In genomic region chr7:25895792-25896171, GRCh38 we compare ENCODE assay signal across 1 cellular context.
TF ChIP-seq lines count a peak whose summit lies in the region.

No MANE protein-coding gene starts in this region.

TF ChIP-seq in SK-N-SH, 30 proteins besides CTCF, POLR2A, EP300 and RAD21 (continued from another document):
- TF ChIP-seq REST (IDR thresholded peaks at IDR 0.05; ENCODE audit: low read depth, low read length) (no peak), GATA2 (CRISPR knock-in tag; IDR thresholded peaks at IDR 0.05) (no peak), USF2 (IDR thresholded peaks at IDR 0.05; ENCODE audit: borderline replicate concordance, low read depth, low read length) (no peak), TEAD4 (IDR thresholded peaks at IDR 0.05; ENCODE audit: borderline replicate concordance, insufficient read depth) (no peak), TCF12 (IDR thresholded peaks at IDR 0.05) (no peak), IRF3 (IDR thresholded peaks at IDR 0.05; ENCODE audit: low read depth, low read length) (no peak), FOSL2 (IDR thresholded peaks at IDR 0.05; ENCODE audit: borderline replicate concordance, low read depth) (no peak), NFIC (IDR thresholded peaks at IDR 0.05; ENCODE audit: borderline replicate concordance) (no peak), CHD2 (IDR thresholded peaks at IDR 0.05; ENCODE audit: low read length, partially characterized antibody) (no peak), RCOR1 (IDR thresholded peaks at IDR 0.05; ENCODE audit: low read length) (no peak), YY1 (IDR thresholded peaks at IDR 0.05; ENCODE audit: low read depth) (no peak), GABPA (IDR thresholded peaks at IDR 0.05; ENCODE audit: low read depth) (no peak), POLR2AphosphoS5 (IDR thresholded peaks at IDR 0.05; ENCODE audit: low read depth, low read length) (no peak), USF1 (IDR thresholded peaks at IDR 0.05; ENCODE audit: borderline replicate concordance, low read depth) (no peak)
